Comparison of ENCODE assay signal across 6 cellular contexts in the genomic region with DNA sequence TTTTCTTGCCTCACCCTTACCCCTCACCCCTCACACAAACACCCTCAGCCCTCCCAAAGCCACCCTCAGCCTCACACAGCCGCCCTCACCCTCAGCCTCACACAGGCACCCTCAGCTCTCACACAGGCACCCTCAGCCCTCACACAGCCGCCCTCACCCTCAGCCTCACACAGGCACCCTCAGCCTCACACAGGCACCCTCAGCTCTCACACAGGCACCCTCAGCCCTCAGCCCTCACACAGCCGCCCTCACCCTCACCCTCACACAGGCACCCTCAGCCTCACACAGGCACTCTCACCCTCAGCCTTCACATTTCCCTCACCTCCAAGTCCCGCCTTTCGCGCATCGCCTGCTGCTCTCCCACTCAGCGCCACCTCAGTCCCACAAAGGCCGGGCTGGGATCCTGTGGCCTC. TPM values are rescaled to one million over a fixed set of nuclear protein-coding genes. Genes with fewer than 3 reads are reported as not detected.
A peak's percentile ranks its signal among the peaks of the same experiment; 100 is the strongest.
DNase-seq lines count a peak whose midpoint lies in the region; ATAC-seq and TF ChIP-seq lines count a peak whose summit lies in the region.

No MANE protein-coding gene starts in this region.

- intact Hi-C loops in ascending aorta (cut with DNase I), result loop anchor here (1.0 kb wide), 1 partner anchor 48 kb away; the partner anchor contains the start of gene ZNF8

- no peaks in the 10 kb centered on the region for H3K27me3 ChIP-seq in GM06990 (replicated peaks; ENCODE audit: control insufficient read depth, insufficient read depth, low read length)
- H3K27me3 ChIP-seq in ascending aorta, result no peaks in the 10 kb centered on the region
- no peaks in the 10 kb centered on the region for H3K27me3 ChIP-seq in muscle layer of colon (ENCODE audit: control insufficient read depth in 1 of 2, insufficient read depth in 2 of 2, low read length in 2 of 2)

- DNase-seq in GM06990 (ENCODE audit: extremely low read depth, insufficient read length) (no peak), ascending aorta (ENCODE audit: low spot score in 2 of 2) (no peak), cerebellar nuclear complex (lab: John Stamatoyannopoulos, UW) (no peak)
- no peak for DNase-seq in activated naive CD4-positive, alpha-beta T cell treated with Interleukin-2 at 50 U/mL for 16 hours

- H3K9me3 ChIP-seq in ascending aorta (no peaks in the 10 kb centered on the region), muscle layer of colon (ENCODE audit: low read length) (no peaks in the 10 kb centered on the region)

- TF ChIP-seq CTCF in GM06990 (IDR thresholded peaks at IDR 0.05; ENCODE audit: insufficient read depth, low read length, poor library complexity, severe bottlenecking), result no peak
- TF ChIP-seq CTCF in ascending aorta (IDR thresholded peaks at IDR 0.05), result no peak

- H3K4me3 ChIP-seq in GM06990 (replicated peaks; ENCODE audit: low read depth, low read length) (peak overlapping the region; percentile 99), ascending aorta (peak overlapping the region; percentile 91 to 92), muscle layer of colon (ENCODE audit: low read depth in 1 of 2, low read length in 2 of 2) (peak overlapping the region; percentile 72 to 80)

- H3K27ac ChIP-seq in ascending aorta, result peak overlapping the region; percentile 91 to 96
- H3K27ac ChIP-seq in muscle layer of colon (ENCODE audit: low read depth, low read length), result peak overlapping the region; percentile 89

- no peaks in the 10 kb centered on the region; the same call in 1 of the 2 replicates for H3K36me3 ChIP-seq in GM06990 (ENCODE audit: control insufficient read depth, insufficient read depth, low read length)
- H3K36me3 ChIP-seq in ascending aorta, result no peaks in the 10 kb centered on the region
- no peaks in the 10 kb centered on the region for H3K36me3 ChIP-seq in muscle layer of colon (ENCODE audit: insufficient read depth, low read length)

- H3K4me1 ChIP-seq in ascending aorta, result peaks cover 4 to 13% of the 10 kb centered on the region in 2 donors
- peaks cover 22% of the 10 kb centered on the region for H3K4me1 ChIP-seq in muscle layer of colon (ENCODE audit: insufficient read depth, low read length)

- ATAC-seq in HG03378 (IDR thresholded peaks at IDR 0.05; ENCODE audit: unreplicated experiment), result no peak

- H3K9ac ChIP-seq in muscle layer of colon (ENCODE audit: low read length), result peak overlapping the region; percentile 72

RNA-seq across cellular contexts. Expression of gene ZSCAN22, which starts 0.3 kb away (rescaled TPM):
- total RNA-seq in ascending aorta, result 1.9 TPM

RNA-seq across cellular contexts. Expression of gene ERVK3-1, which starts 21.3 kb away (rescaled TPM):
- total RNA-seq in ascending aorta, result 35.0 TPM

RNA-seq across cellular contexts. Expression of gene A1BG, which starts 26.8 kb away (rescaled TPM):
- 0.32 TPM for total RNA-seq in ascending aorta

RNA-seq across cellular contexts. Expression of gene ZNF497, which starts 36.0 kb away (rescaled TPM):
- not detected for total RNA-seq in ascending aorta

RNA-seq across cellular contexts. Expression of gene ZNF8, which starts 47.8 kb away (rescaled TPM):
- 6.0 TPM for total RNA-seq in ascending aorta
